In the genomic region with DNA sequence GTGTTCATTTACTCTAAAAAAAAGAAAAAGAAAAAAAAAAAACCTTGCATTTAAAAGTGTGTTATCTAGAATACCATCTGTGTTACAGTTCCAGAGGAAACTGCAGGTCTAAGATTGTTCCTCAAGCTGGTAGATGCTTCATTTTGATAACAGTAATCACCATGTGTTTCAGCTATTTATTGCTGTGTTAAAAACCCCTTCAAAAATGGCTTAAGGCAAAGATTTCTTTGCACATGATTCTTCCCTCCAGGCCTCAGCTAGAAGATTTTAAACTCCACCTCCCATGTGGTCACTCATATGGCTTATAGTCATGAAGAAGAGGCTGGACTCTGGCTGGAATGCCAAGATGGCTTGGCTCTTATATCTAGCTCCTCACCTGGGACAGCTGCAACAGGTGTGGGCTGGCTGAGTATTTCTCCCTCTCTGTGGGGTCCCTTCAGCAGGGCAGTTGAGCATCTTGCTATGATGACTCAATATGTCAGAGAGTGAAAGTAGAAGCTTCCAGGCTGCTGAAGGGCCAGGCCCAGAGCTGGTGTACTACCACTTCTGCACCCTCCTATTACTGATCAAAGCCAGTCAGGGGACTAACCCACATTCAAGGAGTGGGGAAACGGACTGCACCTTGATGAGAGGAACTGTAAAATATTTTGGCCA, we compare ENCODE assay signal across 1 cellular context.
TF ChIP-seq lines count a peak whose summit lies in the region.

No MANE protein-coding gene starts in this region.

TF ChIP-seq in WTC11, 78 proteins besides CTCF, POLR2A, EP300 and RAD21 (continued from another document):
- TF ChIP-seq, protein P1, sequence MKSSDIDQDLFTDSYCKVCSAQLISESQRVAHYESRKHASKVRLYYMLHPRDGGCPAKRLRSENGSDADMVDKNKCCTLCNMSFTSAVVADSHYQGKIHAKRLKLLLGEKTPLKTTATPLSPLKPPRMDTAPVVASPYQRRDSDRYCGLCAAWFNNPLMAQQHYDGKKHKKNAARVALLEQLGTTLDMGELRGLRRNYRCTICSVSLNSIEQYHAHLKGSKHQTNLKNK (CRISPR knock-in tag; IDR thresholded peaks at IDR 0.05): no peak
- TF ChIP-seq SP1 (CRISPR knock-in tag; conservative IDR thresholded peaks at IDR 0.05) (no peak), TEAD1 (CRISPR knock-in tag; IDR thresholded peaks at IDR 0.05) (no peak), ZNF121 (CRISPR knock-in tag; IDR thresholded peaks at IDR 0.05) (no peak), TCF7 (CRISPR knock-in tag; IDR thresholded peaks at IDR 0.05; ENCODE audit: low read depth) (no peak), JUN (CRISPR knock-in tag; IDR thresholded peaks at IDR 0.05) (no peak), ZNF317 (CRISPR knock-in tag; IDR thresholded peaks at IDR 0.05; ENCODE audit: borderline replicate concordance, low read depth) (no peak)
- TF ChIP-seq, protein P2, sequence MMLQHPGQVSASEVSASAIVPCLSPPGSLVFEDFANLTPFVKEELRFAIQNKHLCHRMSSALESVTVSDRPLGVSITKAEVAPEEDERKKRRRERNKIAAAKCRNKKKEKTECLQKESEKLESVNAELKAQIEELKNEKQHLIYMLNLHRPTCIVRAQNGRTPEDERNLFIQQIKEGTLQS (CRISPR knock-in tag; conservative IDR thresholded peaks at IDR 0.05): no peak
TF ChIP-seq in WTC11: peak in this region for 0.
